8 cellular contexts compared by ENCODE assay signal in the genomic region with DNA sequence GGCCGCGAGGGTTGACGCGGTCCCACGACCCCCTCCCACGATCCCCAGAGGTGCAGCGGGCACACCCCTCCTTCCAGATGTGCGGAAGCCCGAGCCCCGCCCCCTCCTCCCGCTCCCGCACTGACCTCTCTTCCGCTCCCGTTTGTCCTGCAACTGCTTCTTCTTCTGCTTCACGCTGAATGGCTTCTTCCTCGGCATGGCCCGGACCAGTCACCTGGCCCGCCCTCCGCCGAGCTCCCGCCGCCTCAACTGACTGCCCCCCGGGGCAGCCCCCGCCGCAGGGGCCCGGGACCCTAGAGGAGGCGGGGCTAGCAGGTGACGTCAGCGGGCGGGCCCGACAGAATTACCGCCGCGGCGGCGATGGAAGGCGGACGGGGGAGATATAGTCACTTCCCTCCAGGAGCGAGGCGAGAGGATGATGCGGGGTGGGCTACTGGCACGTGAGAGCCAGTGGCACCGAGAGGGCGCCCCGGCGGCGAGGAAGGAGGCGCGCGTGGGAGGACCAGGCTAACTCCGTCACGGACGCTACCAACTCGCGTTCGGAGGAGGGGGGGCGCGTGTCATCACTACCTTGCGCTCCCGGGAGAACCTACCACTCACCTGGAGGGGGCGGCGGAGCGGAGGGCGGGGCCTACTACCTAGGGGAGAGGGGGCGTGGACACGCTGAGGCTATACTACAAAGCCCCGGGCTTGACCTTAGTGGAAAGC. TPM values are rescaled to one million over a fixed set of nuclear protein-coding genes. Genes with fewer than 3 reads are reported as not detected.
DNase-seq lines count a peak whose midpoint lies in the region; ATAC-seq and TF ChIP-seq lines count a peak whose summit lies in the region.

A gene with protein sequence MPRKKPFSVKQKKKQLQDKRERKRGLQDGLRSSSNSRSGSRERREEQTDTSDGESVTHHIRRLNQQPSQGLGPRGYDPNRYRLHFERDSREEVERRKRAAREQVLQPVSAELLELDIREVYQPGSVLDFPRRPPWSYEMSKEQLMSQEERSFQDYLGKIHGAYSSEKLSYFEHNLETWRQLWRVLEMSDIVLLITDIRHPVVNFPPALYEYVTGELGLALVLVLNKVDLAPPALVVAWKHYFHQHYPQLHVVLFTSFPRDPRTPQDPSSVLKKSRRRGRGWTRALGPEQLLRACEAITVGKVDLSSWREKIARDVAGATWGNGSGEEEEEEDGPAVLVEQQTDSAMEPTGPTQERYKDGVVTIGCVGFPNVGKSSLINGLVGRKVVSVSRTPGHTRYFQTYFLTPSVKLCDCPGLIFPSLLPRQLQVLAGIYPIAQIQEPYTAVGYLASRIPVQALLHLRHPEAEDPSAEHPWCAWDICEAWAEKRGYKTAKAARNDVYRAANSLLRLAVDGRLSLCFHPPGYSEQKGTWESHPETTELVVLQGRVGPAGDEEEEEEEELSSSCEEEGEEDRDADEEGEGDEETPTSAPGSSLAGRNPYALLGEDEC (minus strand): TSS at position 484 of the 708 bp plus-strand sequence. CDS start 286 bp downstream, at position 198.

- ATAC-seq in GM19372 (IDR thresholded peaks at IDR 0.05; ENCODE audit: low read depth, unreplicated experiment): peak; percentile 76
- peak; percentile 29 for ATAC-seq in HG03558 (IDR thresholded peaks at IDR 0.05; ENCODE audit: extremely low read depth, unreplicated experiment)
- ATAC-seq in right lobe of liver: peak; percentile 93 to 97 (median 94)

- peak within 1 kb of the TSS; percentile 77 to 86 (median 84) for H3K4me3 ChIP-seq in right lobe of liver

- peak; percentile 22 for TF ChIP-seq POLR2A in right lobe of liver (IDR thresholded peaks at IDR 0.05)

- WGBS in right lobe of liver (ENCODE audit: insufficient coverage, low coverage, low lambda C conversion rate, missing lambda C conversion rate): 0% methylated on average over 17 of the region's 67 CpGs

- TF ChIP-seq CTCF in right lobe of liver (IDR thresholded peaks at IDR 0.05): peak in 3 of 4 donors; percentile 4 to 22 (median 14)

- no peaks in the 10 kb centered on the region for H3K27me3 ChIP-seq in right lobe of liver

- peak within 1 kb of the TSS; percentile 93 to 95 (median 95) for H3K27ac ChIP-seq in right lobe of liver

- intact Hi-C loops in right lobe of liver (cut with DNase I): no loop called here

- DNase-seq in C1 segment of cervical spinal cord (lab: John Stamatoyannopoulos, UW) (peak; percentile 69 to 94 (median 86)), NCI-H82 (lab: John Stamatoyannopoulos, UW) (peak; percentile 92), dermis blood vessel endothelial cell (peak; percentile 96), right lobe of liver (peak; percentile 97 to 99 (median 98))
- DNase-seq in activated CD4-positive, alpha-beta T cell treated with anti-CD3 and anti-CD28 coated beads, Interleukin-2, amount 50 U/mL, for 48 hours: peak; percentile 100
- DNase-seq in stimulated activated CD4-positive, alpha-beta T cell treated with anti-CD3 and anti-CD28 coated beads, Interleukin-4, amount 100 ng/mL, for 48 hours (ENCODE audit: low read depth in 2 of 2): peak; percentile 99 to 100

- no peaks in the 10 kb centered on the region for H3K9me3 ChIP-seq in right lobe of liver

- peaks cover 0 to 14% (median 5%) of the 10 kb centered on the region in 4 donors for H3K4me1 ChIP-seq in right lobe of liver

- peaks cover 0 to 29% (median 2%) of the 10 kb centered on the region in 4 donors for H3K36me3 ChIP-seq in right lobe of liver

RNA-seq across cellular contexts. Expression of the gene that starts here (rescaled TPM):
- total RNA-seq in dermis blood vessel endothelial cell (53.1 and 63.0 TPM in 2 replicates), right lobe of liver (10 to 100 TPM in 5 of 6 experiments, 1 to 10 TPM in 1; 5.1 to 25.6 (median 19.8) TPM)

Comparison
In these comparisons a context has a peak if more than half of its experiments do, and no peak if none do; other contexts are left out.
1. Peak in every context shown above with its lines: DNase-seq, ATAC-seq, H3K4me3 ChIP-seq and H3K27ac ChIP-seq.
2. ATAC-seq: peak in every context shown above with its lines; median percentile 94 in right lobe of liver; 76 in GM19372; 29 in HG03558.